39 cellular contexts compared by ENCODE assay signal in genomic region chr19:15828121-15828620, GRCh38. TPM values are rescaled to one million over a fixed set of nuclear protein-coding genes. Genes with fewer than 3 reads are reported as not detected.
DNase-seq lines count a peak whose midpoint lies in the region; ATAC-seq, FAIRE-seq and TF ChIP-seq lines count a peak whose summit lies in the region.
"Had no signal": no experiment of that assay in that cellular context is flagged by ENCODE, and none has a peak within 500 bp of the region (broad histone marks: within the 10 kb centered on the region; RNA-seq: fewer than 3 reads in every experiment).

No MANE protein-coding gene starts in this region.

- H3K4me3 ChIP-seq in HepG2 (replicated peaks in 1 of 3; ENCODE audit: insufficient read depth in 1 of 3, low read depth in 2 of 3, low read length in 3 of 3) (no peak overlapping the region), right lobe of liver (no peak overlapping the region), PC-9 (peak overlapping the region; percentile 64; the same call in 1 of the 2 replicates)
- H3K4me3 ChIP-seq: cardiac muscle cell, coronary artery, esophagus muscularis mucosa, GM23248, hepatocyte, MG63, SK-N-MC, suprapubic skin had no signal

- H3K36me3 Mint-ChIP-seq in immature natural killer cell, result no peaks in the 10 kb centered on the region
- peaks cover 10 to 29% (median 20%) of the 10 kb centered on the region in 3 experiments; a peak in 6 of 7 replicates for H3K36me3 Mint-ChIP-seq in H9 (ENCODE audit: insufficient read depth in 1 of 3, low read depth in 3 of 3)
- H3K36me3 Mint-ChIP-seq: activated naive CD8-positive, alpha-beta T cell; naive B cell had no signal

- no peak overlapping the region for H2AK5ac ChIP-seq in H9 (ENCODE audit: insufficient read length, low read length)

- no peak overlapping the region for H4K5ac ChIP-seq in H9 (ENCODE audit: insufficient read length, low read depth, low read length)

- FAIRE-seq in HepG2 (lab: Jason Lieb, UNC), result no peak
- FAIRE-seq: frontal cortex, TTC549 had no signal

- H3K4ac ChIP-seq in H9 (ENCODE audit: low read depth, low read length), result no peak overlapping the region

- in situ Hi-C loops in HepG2 (cut with HindIII; ENCODE audit: extremely low pct_ligation_motif_present, low pct_unique_long_range_greater_than_20kb), result no loop called here

- no peak overlapping the region for H4K8ac ChIP-seq in H9 (replicated peaks; ENCODE audit: insufficient read length, low read depth, low read length)

- H4K91ac ChIP-seq in H9 (ENCODE audit: insufficient read length, low read depth, low read length), result no peak overlapping the region

- H3K4me3 Mint-ChIP-seq in immature natural killer cell (no peak overlapping the region), H9 (no peak overlapping the region)
- H3K4me3 Mint-ChIP-seq: activated CD8-positive, alpha-beta T cell treated with anti-CD3 and anti-CD28 coated beads, Interleukin-2, amount 10 ng/mL, durations not matched to agents 7 days and 5 days; activated naive CD8-positive, alpha-beta T cell; IgD-negative memory B cell; naive B cell had no signal

- no peaks in the 10 kb centered on the region for H4K20me1 ChIP-seq in HepG2 (ENCODE audit: insufficient read depth, low read length)
- no peaks in the 10 kb centered on the region for H4K20me1 ChIP-seq in PC-9 (ENCODE audit: insufficient read depth)
- no peaks in the 10 kb centered on the region for H4K20me1 ChIP-seq in H9 (ENCODE audit: control insufficient read depth, insufficient read depth, insufficient read length)

- H3K4me2 ChIP-seq in HepG2 (ENCODE audit: low read depth, low read length), result peak overlapping the region; percentile 42; the same call in 1 of the 2 replicates
- peak overlapping the region; percentile 83 for H3K4me2 ChIP-seq in PC-9
- H3K4me2 ChIP-seq in H9 (ENCODE audit: insufficient read depth, insufficient read length, low read length), result no peak overlapping the region
- H3K4me2 ChIP-seq: hepatocyte had no signal

- H3K27ac ChIP-seq in HepG2 (ENCODE audit: extremely low read length, insufficient read depth, low read length) (no peak overlapping the region), right lobe of liver (no peak overlapping the region), PC-9 (peak overlapping the region; percentile 99), H9 (ENCODE audit: insufficient read length, low read depth, low read length) (no peak overlapping the region)
- H3K27ac ChIP-seq: cardiac muscle cell, coronary artery, esophagus muscularis mucosa, GM23248, hepatocyte, neutrophil, SK-N-MC, suprapubic skin had no signal

- no peaks in the 10 kb centered on the region for H3K9me3 ChIP-seq in HepG2 (ENCODE audit: low read length)
- H3K9me3 ChIP-seq in right lobe of liver, result no peaks in the 10 kb centered on the region
- no peaks in the 10 kb centered on the region for H3K9me3 ChIP-seq in PC-9 (ENCODE audit: insufficient read depth, low read depth)
- peaks cover 77% of the 10 kb centered on the region for H3K9me3 ChIP-seq in H9 (ENCODE audit: control insufficient read depth, low read depth, low read length)
- H3K9me3 ChIP-seq: esophagus muscularis mucosa, MG63, neutrophil, suprapubic skin had no signal

- no peak overlapping the region for H2BK5ac ChIP-seq in H9 (ENCODE audit: insufficient read length, low read length)

- no peak overlapping the region for H2BK15ac ChIP-seq in H9 (ENCODE audit: low read depth, low read length)

- H3K14ac ChIP-seq in H9 (ENCODE audit: insufficient read depth, low read length), result no peak overlapping the region

- intact Hi-C loops in HepG2 (cut with micrococcal nuclease; ENCODE audit: unreplicated experiment), result no loop called here
- intact Hi-C loops in right lobe of liver (cut with DNase I), result no loop called here
- intact Hi-C loops in PC-9 (cut with micrococcal nuclease; ENCODE audit: unreplicated experiment), result loop anchor here (1.0 to 5.0 kb wide), 6 partner anchors 9 to 248 kb away; partner anchors contain the start of genes CYP4F12, CYP4F3, OR10H1 and TPM4

- H3K9me3 Mint-ChIP-seq in immature natural killer cell (no peaks in the 10 kb centered on the region), H9 (peaks cover 47 to 74% of the 10 kb centered on the region in 2 experiments)
- H3K9me3 Mint-ChIP-seq: activated T-helper 2 cell treated with anti-CD3 and anti-CD28 coated beads, Interferon-gamma antibody, Interleukin-2, Interleukin-4, amounts not matched to agents 10 μg/mL and 5 μg/mL and 100 μg/mL, durations not matched to agents 14 hours and 24 hours and 36 hours; IgD-negative memory B cell; naive B cell had no signal

- TF ChIP-seq POLR2A in HepG2 (IDR thresholded peaks at IDR 0.05; ENCODE audit: insufficient read depth in 1 of 2, low read depth in 2 of 2, low read length in 2 of 2) (no peak), right lobe of liver (IDR thresholded peaks at IDR 0.05) (no peak)

- H3K4me1 Mint-ChIP-seq in immature natural killer cell, result peaks cover 0 to 5% of the 10 kb centered on the region in 2 donors
- no peaks in the 10 kb centered on the region for H3K4me1 Mint-ChIP-seq in H9

- TF ChIP-seq CTCF in HepG2 (CRISPR knock-in tag; IDR thresholded peaks at IDR 0.05), result no peak
- no peak for TF ChIP-seq CTCF in right lobe of liver (IDR thresholded peaks at IDR 0.05)
- TF ChIP-seq CTCF in PC-9 (conservative IDR thresholded peaks at IDR 0.05), result no peak
- no peak for TF ChIP-seq CTCF in H9 (conservative IDR thresholded peaks at IDR 0.05)

- H3K27me3 Mint-ChIP-seq in immature natural killer cell (ENCODE audit: low read depth in 3 of 3) (peaks cover 5 to 8% (median 6%) of the 10 kb centered on the region in 3 donors), H9 (ENCODE audit: low read depth) (0 out of 2 replicates have a peak, but pooled peaks cover 2% of the 10 kb centered on the region)
- H3K27me3 Mint-ChIP-seq: activated naive CD8-positive, alpha-beta T cell; progenitor cell of endocrine pancreas had no signal

- no peaks in the 10 kb centered on the region for H3K23me2 ChIP-seq in H9 (ENCODE audit: insufficient read length, low read depth, low read length, poor library complexity, severe bottlenecking)

- peaks cover 11% of the 10 kb centered on the region; the same call in 1 of the 2 replicates for H3K4me1 ChIP-seq in HepG2 (ENCODE audit: insufficient read depth, low read length)
- H3K4me1 ChIP-seq in right lobe of liver, result no peaks in the 10 kb centered on the region
- H3K4me1 ChIP-seq in PC-9 (replicated peaks; ENCODE audit: insufficient read depth), result peaks cover 41% of the 10 kb centered on the region
- no peaks in the 10 kb centered on the region for H3K4me1 ChIP-seq in H9 (ENCODE audit: insufficient read depth, low read length)
- H3K4me1 ChIP-seq: esophagus muscularis mucosa, suprapubic skin had no signal

- H3F3A ChIP-seq in PC-9 (ENCODE audit: insufficient read depth, low read depth), result peaks cover 66% of the 10 kb centered on the region

- BruUV-seq in HepG2 (replicated peaks; lab: Mats Ljungman, UMichigan) (no TSS peak), PC-9 (replicated peaks; lab: Mats Ljungman, UMichigan) (TSS peak; percentile 19)

- no peak overlapping the region for H2AFZ ChIP-seq in HepG2 (ENCODE audit: low read length)
- H2AFZ ChIP-seq in PC-9, result no peak overlapping the region
- H2AFZ ChIP-seq in H9 (ENCODE audit: low read length), result no peak overlapping the region
- H2AFZ ChIP-seq: GM23248, hepatocyte had no signal

- no peak overlapping the region for H2BK120ac ChIP-seq in H9 (ENCODE audit: low read depth, low read length, poor library complexity, severe bottlenecking)

- H3K18ac ChIP-seq in H9 (ENCODE audit: insufficient read length, low read depth, low read length), result no peak overlapping the region

- H3K79me1 ChIP-seq in H9 (ENCODE audit: insufficient read depth, low read depth, low read length, poor library complexity, severe bottlenecking), result no peaks in the 10 kb centered on the region

- H3K36me3 ChIP-seq in HepG2 (replicated peaks in 1 of 2; ENCODE audit: control insufficient read depth in 1 of 2, insufficient read depth in 2 of 2, low read length in 2 of 2), result no peaks in the 10 kb centered on the region
- H3K36me3 ChIP-seq in right lobe of liver, result no peaks in the 10 kb centered on the region
- peaks cover 31% of the 10 kb centered on the region for H3K36me3 ChIP-seq in PC-9 (ENCODE audit: low read depth)
- H3K36me3 ChIP-seq: cardiac muscle cell, esophagus muscularis mucosa, MG63, neutrophil, suprapubic skin had no signal

- CTCF ChIA-PET in HepG2 (lab: Yijun Ruan, JAX; ENCODE audit: low intra/inter-chr PET ratio, low total read pairs), result no interaction called here
- CTCF ChIA-PET in PC-9 (lab: Charles Lee), result interaction anchor here (0.7 kb wide), 1 partner anchor 1324 kb away, joined by 4 read pairs; no protein-coding TSS in a partner anchor

- H3K27me3 ChIP-seq in HepG2 (ENCODE audit: control insufficient read depth in 1 of 2, insufficient read depth in 2 of 2, low read length in 2 of 2), result peaks cover 0 to 2% of the 10 kb centered on the region in 2 experiments; a peak in 1 of 5 replicates
- H3K27me3 ChIP-seq in right lobe of liver, result no peaks in the 10 kb centered on the region
- H3K27me3 ChIP-seq in PC-9 (ENCODE audit: insufficient read depth, low read depth), result no peaks in the 10 kb centered on the region
- H3K27me3 ChIP-seq in H9 (ENCODE audit: insufficient read depth, low read length), result no peaks in the 10 kb centered on the region
- H3K27me3 ChIP-seq: cardiac muscle cell, hepatocyte, neutrophil, suprapubic skin had no signal

- WGBS in HepG2 (ENCODE audit: low lambda C conversion rate), result 45% methylated on average over 5 of the region's 7 CpGs
- 77% methylated on average over 4 of the region's 7 CpGs for WGBS in right lobe of liver (ENCODE audit: insufficient coverage, low coverage, low lambda C conversion rate, missing lambda C conversion rate)
- WGBS in H9 (ENCODE audit: extremely low coverage, insufficient read length, low lambda C conversion rate), result no CpG with 5 or more reads among the region's 7 CpGs

- no peak overlapping the region for H2BK12ac ChIP-seq in H9 (ENCODE audit: insufficient read length, low read depth, low read length)

- no peak overlapping the region for H3T11ph ChIP-seq in H9 (ENCODE audit: low read length)

- no peak for TF ChIP-seq RAD21 in HepG2 (CRISPR knock-in tag; IDR thresholded peaks at IDR 0.05)

- H3K56ac ChIP-seq in H9 (ENCODE audit: insufficient read length, low read depth, low read length), result no peak overlapping the region

- no peak overlapping the region for H3K27ac Mint-ChIP-seq in immature natural killer cell
- H3K27ac Mint-ChIP-seq in H9, result no peak overlapping the region
- H3K27ac Mint-ChIP-seq: activated CD8-positive, alpha-beta T cell treated with anti-CD3 and anti-CD28 coated beads, Interleukin-2, amount 10 ng/mL, durations not matched to agents 7 days and 5 days; activated naive CD8-positive, alpha-beta T cell; activated T-helper 2 cell treated with anti-CD3 and anti-CD28 coated beads, Interferon-gamma antibody, Interleukin-2, Interleukin-4, amounts not matched to agents 10 μg/mL and 5 μg/mL and 100 μg/mL, durations not matched to agents 14 hours and 24 hours and 36 hours; IgD-negative memory B cell; naive B cell; progenitor cell of endocrine pancreas had no signal

- H3K23ac ChIP-seq in H9 (ENCODE audit: insufficient read length, low read depth, low read length), result no peak overlapping the region

- H3K79me2 ChIP-seq in HepG2 (ENCODE audit: insufficient read depth, low read length), result no peaks in the 10 kb centered on the region
- peaks cover 51% of the 10 kb centered on the region for H3K79me2 ChIP-seq in PC-9 (ENCODE audit: low read depth)
- H3K79me2 ChIP-seq in H9 (ENCODE audit: insufficient read depth, low read length), result no peaks in the 10 kb centered on the region
- H3K79me2 ChIP-seq: hepatocyte had no signal

- DNase-seq in HepG2 (ENCODE audit: low spot score) (no peak), right lobe of liver (no peak), PC-9 (peak; percentile 80 to 91), immature natural killer cell (no peak), C1 segment of cervical spinal cord (lab: John Stamatoyannopoulos, UW) (no peak), H9 (no peak)
- DNase-seq in stimulated activated CD4-positive, alpha-beta T cell treated with anti-CD3 and anti-CD28 coated beads, Interleukin-4, amount 100 ng/mL, for 1 hour, result no peak
- DNase-seq: 8988T; activated CD4-positive, alpha-beta T cell treated with anti-CD3 and anti-CD28 coated beads for 1 hour; activated CD8-positive, alpha-beta T cell treated with anti-CD3 and anti-CD28 coated beads, Interleukin-2, amount 10 ng/mL, durations not matched to agents 7 days and 5 days; aorta; DND-41; effector memory CD4-positive, alpha-beta T cell; GM23248; MG63; naive B cell; NCI-H1105 treated with DMSO at 0.1 percent for 48 hours; NCI-H2029 treated with DMSO at 0.1 percent for 48 hours; NCI-H2227 treated with DMSO at 0.1 percent for 48 hours; NCI-H526 treated with DMSO at 0.1 percent for 48 hours; stimulated activated naive CD4-positive, alpha-beta T cell had no signal

- no peak for TF ChIP-seq EP300 in HepG2 (IDR thresholded peaks at IDR 0.05; ENCODE audit: low read depth in 2 of 2, low read length in 2 of 2)
- TF ChIP-seq EP300 in HepG2 (CRISPR knock-in tag; IDR thresholded peaks at IDR 0.05; ENCODE audit: borderline replicate concordance), result no peak

- POLR2A ChIA-PET in HepG2 (lab: Yijun Ruan, JAX) (interaction anchor here (1.5 kb wide), 1 partner anchor 9 kb away, joined by 7 read pairs; no protein-coding TSS in a partner anchor), PC-9 (lab: Charles Lee; ENCODE audit: unreplicated experiment) (interaction anchor here (0.5 to 1.5 kb wide), 12 partner anchors 8 to 744 kb away, joined by 3 to 17 read pairs (median 4); partner anchors contain the start of gene AKAP8)

- H3K9ac ChIP-seq in HepG2 (ENCODE audit: insufficient read depth, low read depth, low read length) (no peak overlapping the region), H9 (ENCODE audit: extremely low read depth, insufficient read length, low read length) (no peak overlapping the region)
- H3K9ac ChIP-seq: GM23248 had no signal

- no peaks in the 10 kb centered on the region for H3K9me2 ChIP-seq in PC-9 (ENCODE audit: insufficient read depth)

- H2BK20ac ChIP-seq in H9 (ENCODE audit: low read depth, low read length, poor library complexity, severe bottlenecking), result no peak overlapping the region

- ATAC-seq in HepG2 (no peak), right lobe of liver (no peak), esophagus mucosa (peak; percentile 69)
- ATAC-seq: activated CD8-positive, alpha-beta T cell treated with anti-CD3 and anti-CD28 coated beads, Interleukin-2, amount 10 ng/mL, durations not matched to agents 7 days and 5 days; left lobe of liver; sciatic nerve had no signal

RNA-seq across cellular contexts. Expression of gene OR10H1, which starts 12.7 kb away (rescaled TPM):
- total RNA-seq in HepG2 (2016; rRNA removed; fragmentation: Illumina TruSeq; extraction: Trizol) (not detected in 2 replicates), right lobe of liver (not detected), PC-9 (2021) (0.20 TPM in 1 of 2 replicates, not detected in the other), esophagus mucosa (not detected), H9 (2021) (not detected in 2 replicates)
- total RNA-seq in HepG2 (2016; cell fraction: cytosol; rRNA removed; fragmentation: Illumina TruSeq; extraction: Trizol; ENCODE audit: low read depth), result not detected in 2 replicates
- total RNA-seq in HepG2 (2016; cell fraction: insoluble cytoplasmic fraction; rRNA removed; fragmentation: Illumina TruSeq; extraction: Trizol), result not detected in 2 replicates
- not detected in 2 replicates for total RNA-seq in HepG2 (2016; cell fraction: membrane; rRNA removed; fragmentation: Illumina TruSeq; extraction: Trizol)
- not detected in 2 replicates for total RNA-seq in HepG2 (2016; cell fraction: nucleus; rRNA removed; fragmentation: Illumina TruSeq; extraction: Trizol)
- polyA plus RNA-seq in HepG2 (2011; rRNA removed) (not detected in 2 replicates), immature natural killer cell (not detected)
- polyA plus RNA-seq in HepG2 (2011; cell fraction: cytosol; rRNA removed), result not detected in 2 replicates
- polyA plus RNA-seq in HepG2 (2011; cell fraction: nucleus; rRNA removed), result not detected in 2 replicates
- polyA plus RNA-seq in HepG2 (2012), result not detected in 2 replicates
- polyA plus RNA-seq in HepG2 (2016; cell fraction: cytosol; fragmentation: Illumina TruSeq; extraction: Trizol; ENCODE audit: low read depth), result not detected in 2 replicates
- not detected in 2 replicates for polyA plus RNA-seq in HepG2 (2016; cell fraction: insoluble cytoplasmic fraction; fragmentation: Illumina TruSeq; extraction: Trizol; ENCODE audit: low read depth)
- polyA plus RNA-seq in HepG2 (2016; cell fraction: membrane; fragmentation: Illumina TruSeq; extraction: Trizol; ENCODE audit: low read depth), result not detected in 2 replicates
- not detected in 2 replicates for polyA plus RNA-seq in HepG2 (2016; cell fraction: nucleus; fragmentation: Illumina TruSeq; extraction: Trizol; ENCODE audit: insufficient read depth, low read depth)
- 0.05 TPM in 1 of 2 replicates, not detected in the other for polyA minus RNA-seq in HepG2 (2011; rRNA and poly(A)+ RNA removed; ENCODE audit: low replicate concordance)
- polyA minus RNA-seq in HepG2 (2011; cell fraction: cytosol; rRNA and poly(A)+ RNA removed), result not detected in 2 replicates
- not detected in 2 replicates for polyA minus RNA-seq in HepG2 (2011; cell fraction: nucleus; rRNA and poly(A)+ RNA removed)
- total RNA-seq: activated CD8-positive, alpha-beta T cell treated with anti-CD3 and anti-CD28 coated beads, Interleukin-2, amount 10 ng/mL, durations not matched to agents 7 days and 5 days; activated T-helper 2 cell treated with anti-CD3 and anti-CD28 coated beads, Interferon-gamma antibody, Interleukin-2, Interleukin-4, amounts not matched to agents 10 μg/mL and 5 μg/mL and 100 μg/mL, durations not matched to agents 14 hours and 24 hours and 36 hours; cardiac muscle cell; esophagus muscularis mucosa; frontal cortex; GM23248; hepatocyte; left lobe of liver; progenitor cell of endocrine pancreas; sciatic nerve; suprapubic skin had no signal
- polyA plus RNA-seq: aorta, cardiac muscle cell, GM23248, hepatocyte, IgD-negative memory B cell had no signal

RNA-seq across cellular contexts. Expression of gene OR10H5, which starts 40.7 kb away (rescaled TPM):
- total RNA-seq in HepG2 (2016; rRNA removed; fragmentation: Illumina TruSeq; extraction: Trizol) (not detected in 2 replicates), right lobe of liver (not detected), PC-9 (2021) (not detected in 2 replicates), esophagus mucosa (not detected), H9 (2021) (not detected in 2 replicates)
- total RNA-seq in HepG2 (2016; cell fraction: cytosol; rRNA removed; fragmentation: Illumina TruSeq; extraction: Trizol; ENCODE audit: low read depth), result not detected in 2 replicates
- not detected in 2 replicates for total RNA-seq in HepG2 (2016; cell fraction: insoluble cytoplasmic fraction; rRNA removed; fragmentation: Illumina TruSeq; extraction: Trizol)
- not detected in 2 replicates for total RNA-seq in HepG2 (2016; cell fraction: membrane; rRNA removed; fragmentation: Illumina TruSeq; extraction: Trizol)
- total RNA-seq in HepG2 (2016; cell fraction: nucleus; rRNA removed; fragmentation: Illumina TruSeq; extraction: Trizol), result not detected in 2 replicates
- polyA plus RNA-seq in HepG2 (2011; rRNA removed) (not detected in 2 replicates), immature natural killer cell (not detected)
- not detected in 2 replicates for polyA plus RNA-seq in HepG2 (2011; cell fraction: cytosol; rRNA removed)
- not detected in 2 replicates for polyA plus RNA-seq in HepG2 (2011; cell fraction: nucleus; rRNA removed)
- not detected in 2 replicates for polyA plus RNA-seq in HepG2 (2012)
- not detected in 2 replicates for polyA plus RNA-seq in HepG2 (2016; cell fraction: cytosol; fragmentation: Illumina TruSeq; extraction: Trizol; ENCODE audit: low read depth)
- polyA plus RNA-seq in HepG2 (2016; cell fraction: insoluble cytoplasmic fraction; fragmentation: Illumina TruSeq; extraction: Trizol; ENCODE audit: low read depth), result not detected in 2 replicates
- not detected in 2 replicates for polyA plus RNA-seq in HepG2 (2016; cell fraction: membrane; fragmentation: Illumina TruSeq; extraction: Trizol; ENCODE audit: low read depth)
- polyA plus RNA-seq in HepG2 (2016; cell fraction: nucleus; fragmentation: Illumina TruSeq; extraction: Trizol; ENCODE audit: insufficient read depth, low read depth), result not detected in 2 replicates
- polyA minus RNA-seq in HepG2 (2011; rRNA and poly(A)+ RNA removed; ENCODE audit: low replicate concordance), result not detected in 2 replicates
- polyA minus RNA-seq in HepG2 (2011; cell fraction: cytosol; rRNA and poly(A)+ RNA removed), result not detected in 2 replicates
- not detected in 2 replicates for polyA minus RNA-seq in HepG2 (2011; cell fraction: nucleus; rRNA and poly(A)+ RNA removed)
- total RNA-seq: activated CD8-positive, alpha-beta T cell treated with anti-CD3 and anti-CD28 coated beads, Interleukin-2, amount 10 ng/mL, durations not matched to agents 7 days and 5 days; activated T-helper 2 cell treated with anti-CD3 and anti-CD28 coated beads, Interferon-gamma antibody, Interleukin-2, Interleukin-4, amounts not matched to agents 10 μg/mL and 5 μg/mL and 100 μg/mL, durations not matched to agents 14 hours and 24 hours and 36 hours; aorta; cardiac muscle cell; GM23248; hepatocyte; left lobe of liver; progenitor cell of endocrine pancreas; sciatic nerve; suprapubic skin; T-helper 1 cell treated with Interleukin-12 subunit alpha and Interleukin-12 subunit beta and Interleukin-4 antibody, amounts not matched to agents 30 ng/mL and 1 ng/mL, for 36 hours; ureter had no signal
- polyA plus RNA-seq: aorta, cardiac muscle cell, GM23248, hepatocyte, IgD-negative memory B cell had no signal

Comparison
In these comparisons a context has a peak if more than half of its experiments do, and no peak if none do; other contexts are left out.
1. DNase-seq: peak in PC-9 (2 of 2); none in HepG2 (single experiment), right lobe of liver (0 of 3), immature natural killer cell (0 of 3), C1 segment of cervical spinal cord (0 of 14), H9 (single experiment) and stimulated activated CD4-positive, alpha-beta T cell treated with anti-CD3 and anti-CD28 coated beads, Interleukin-4, amount 100 ng/mL, for 1 hour (single experiment).